ENCODE assay signal across 1 cellular context in genomic region chr2:101962243-101962809, GRCh38.
TF ChIP-seq lines count a peak whose summit lies in the region.

No MANE protein-coding gene starts in this region.

TF ChIP-seq in HepG2, 621 proteins besides CTCF, POLR2A, EP300 and RAD21 (continued from another document and continues in another):
- TF ChIP-seq ZBTB38 (CRISPR knock-in tag; IDR thresholded peaks at IDR 0.05) (peak; percentile 53; the same call in 1 of the 2 replicates), CERS6 (CRISPR knock-in tag; IDR thresholded peaks at IDR 0.05) (no peak), ELK4 (CRISPR knock-in tag; IDR thresholded peaks at IDR 0.05; ENCODE audit: borderline replicate concordance) (no peak), ZNF749 (CRISPR knock-in tag; IDR thresholded peaks at IDR 0.05; ENCODE audit: borderline replicate concordance) (no peak), ZNF850 (CRISPR knock-in tag; conservative IDR thresholded peaks at IDR 0.05) (no peak), ZNF839 (CRISPR knock-in tag; IDR thresholded peaks at IDR 0.05; ENCODE audit: borderline replicate concordance) (no peak), ZNF746 (CRISPR knock-in tag; IDR thresholded peaks at IDR 0.05) (no peak), ZNF549 (CRISPR knock-in tag; IDR thresholded peaks at IDR 0.05) (no peak), CHCHD3 (CRISPR knock-in tag; IDR thresholded peaks at IDR 0.05) (no peak), MEF2D (CRISPR knock-in tag; IDR thresholded peaks at IDR 0.05) (no peak), CBFB (CRISPR knock-in tag; IDR thresholded peaks at IDR 0.05) (no peak), SKIL (CRISPR knock-in tag; IDR thresholded peaks at IDR 0.05; ENCODE audit: borderline replicate concordance) (no peak), PLRG1 (conservative IDR thresholded peaks at IDR 0.05) (no peak), ARNTL (CRISPR knock-in tag; IDR thresholded peaks at IDR 0.05) (no peak), MNT (IDR thresholded peaks at IDR 0.05) (no peak), ZNF451 (CRISPR knock-in tag; IDR thresholded peaks at IDR 0.05) (no peak), ZNF224 (CRISPR knock-in tag; IDR thresholded peaks at IDR 0.05) (no peak), TP53 (CRISPR knock-in tag; conservative IDR thresholded peaks at IDR 0.05) (no peak), ZNF713 (CRISPR knock-in tag; IDR thresholded peaks at IDR 0.05) (no peak), TSC22D2 (CRISPR knock-in tag; IDR thresholded peaks at IDR 0.05; ENCODE audit: borderline replicate concordance) (no peak), ZNF558 (CRISPR knock-in tag; IDR thresholded peaks at IDR 0.05; ENCODE audit: borderline replicate concordance) (no peak), PHF21A (CRISPR knock-in tag; IDR thresholded peaks at IDR 0.05) (no peak), HIVEP1 (CRISPR knock-in tag; IDR thresholded peaks at IDR 0.05) (0 out of 2 replicates have a peak, but pooled peaks have one; percentile 20), ARHGAP35 (CRISPR knock-in tag; IDR thresholded peaks at IDR 0.05; ENCODE audit: borderline replicate concordance) (no peak), PAXIP1 (CRISPR knock-in tag; conservative IDR thresholded peaks at IDR 0.05) (no peak), NONO (IDR thresholded peaks at IDR 0.05) (no peak), NONO (CRISPR knock-in tag; conservative IDR thresholded peaks at IDR 0.05) (no peak), FLYWCH1 (CRISPR knock-in tag; IDR thresholded peaks at IDR 0.05) (no peak), ZNF776 (CRISPR knock-in tag; IDR thresholded peaks at IDR 0.05) (no peak), ZFP91 (CRISPR knock-in tag; IDR thresholded peaks at IDR 0.05; ENCODE audit: borderline replicate concordance) (no peak), ZBTB20 (CRISPR knock-in tag; IDR thresholded peaks at IDR 0.05; ENCODE audit: borderline replicate concordance, low read depth) (no peak), ZNF432 (CRISPR knock-in tag; IDR thresholded peaks at IDR 0.05; ENCODE audit: borderline replicate concordance) (no peak), ZNF260 (CRISPR knock-in tag; IDR thresholded peaks at IDR 0.05; ENCODE audit: borderline replicate concordance, low read depth) (no peak), NRL (CRISPR knock-in tag; IDR thresholded peaks at IDR 0.05; ENCODE audit: borderline replicate concordance) (no peak), CHD4 (IDR thresholded peaks at IDR 0.05; ENCODE audit: borderline replicate concordance, low read length) (no peak), ZNF431 (CRISPR knock-in tag; IDR thresholded peaks at IDR 0.05; ENCODE audit: borderline replicate concordance, low read depth) (no peak), TCF7L2 (IDR thresholded peaks at IDR 0.05; ENCODE audit: low read depth, low read length) (no peak), ZNF841 (CRISPR knock-in tag; IDR thresholded peaks at IDR 0.05; ENCODE audit: borderline replicate concordance) (no peak), RARG (CRISPR knock-in tag; IDR thresholded peaks at IDR 0.05; ENCODE audit: low read depth) (no peak), JDP2 (CRISPR knock-in tag; IDR thresholded peaks at IDR 0.05; ENCODE audit: borderline replicate concordance) (no peak), ZBTB34 (CRISPR knock-in tag; IDR thresholded peaks at IDR 0.05) (no peak), MAFK (conservative IDR thresholded peaks at IDR 0.05 in 1 of 2, IDR thresholded peaks at IDR 0.05 in 1 of 2; ENCODE audit: low read length in 2 of 2) (no peak), ZNF263 (CRISPR knock-in tag; IDR thresholded peaks at IDR 0.05) (no peak), GTF2F1 (IDR thresholded peaks at IDR 0.05; ENCODE audit: low read length) (no peak), FOXO4 (CRISPR knock-in tag; conservative IDR thresholded peaks at IDR 0.05) (0 out of 2 replicates have a peak, but pooled peaks have one; percentile 46), MTF2 (CRISPR knock-in tag; IDR thresholded peaks at IDR 0.05; ENCODE audit: borderline replicate concordance) (peak; percentile 76; the same call in 1 of the 2 replicates), ZNF883 (CRISPR knock-in tag; IDR thresholded peaks at IDR 0.05; ENCODE audit: not compliant biosample characterization) (no peak), TMF1 (CRISPR knock-in tag; IDR thresholded peaks at IDR 0.05; ENCODE audit: low read depth) (no peak), FOXC1 (CRISPR knock-in tag; IDR thresholded peaks at IDR 0.05; ENCODE audit: borderline replicate concordance) (peak; percentile 27; the same call in 1 of the 2 replicates), ZNF333 (CRISPR knock-in tag; IDR thresholded peaks at IDR 0.05; ENCODE audit: borderline replicate concordance) (0 out of 2 replicates have a peak, but pooled peaks have one; percentile 49), ZNF350 (CRISPR knock-in tag; IDR thresholded peaks at IDR 0.05; ENCODE audit: borderline replicate concordance, low read depth) (no peak), ZC3H13 (CRISPR knock-in tag; IDR thresholded peaks at IDR 0.05) (no peak), SUZ12 (IDR thresholded peaks at IDR 0.05; ENCODE audit: low read depth, low read length) (no peak), MLXIP (CRISPR knock-in tag; IDR thresholded peaks at IDR 0.05; ENCODE audit: borderline replicate concordance) (no peak), ASH2L (IDR thresholded peaks at IDR 0.05; ENCODE audit: insufficient read length, low read depth, low read length) (no peak)
